Comparison of ENCODE assay signal across 3 cellular contexts in the genomic region with DNA sequence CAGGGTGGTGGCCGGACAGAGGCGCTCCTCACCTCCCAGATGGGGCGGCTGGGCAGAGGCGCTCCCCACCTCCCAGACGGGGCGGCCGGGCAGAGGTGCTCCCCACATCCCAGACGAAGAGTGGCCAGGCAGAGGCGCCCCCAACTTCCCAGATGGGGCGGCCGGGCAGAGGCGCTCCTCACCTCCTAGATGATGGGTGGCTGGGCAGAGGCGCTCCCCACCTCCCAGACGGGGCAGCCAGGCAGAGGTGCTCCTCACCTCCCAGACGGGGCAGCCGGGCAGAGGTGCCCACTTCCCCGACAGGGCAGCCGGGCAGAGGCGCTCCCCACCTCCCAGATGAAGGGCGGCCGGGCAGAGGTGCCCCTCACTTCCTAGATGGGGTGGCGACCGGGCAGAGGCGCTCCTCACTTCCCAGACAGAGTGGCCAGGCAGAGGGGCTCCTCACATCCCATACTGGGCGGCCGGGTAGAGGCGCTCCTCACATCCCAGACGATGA. TPM values are rescaled to one million over a fixed set of nuclear protein-coding genes. Genes with fewer than 3 reads are reported as not detected.
"Had no signal": no experiment of that assay in that cellular context is flagged by ENCODE, and none has a peak within 500 bp of the region (broad histone marks: within the 10 kb centered on the region; RNA-seq: fewer than 3 reads in every experiment).

No MANE protein-coding gene starts in this region.

RNA-seq across cellular contexts. Expression of a gene that starts 46.8 kb away (rescaled TPM):
- total RNA-seq: HepG2 had no signal
- polyA plus RNA-seq: IgD-negative memory B cell, K562 had no signal
